23 cellular contexts compared by ENCODE assay signal in the genomic region with DNA sequence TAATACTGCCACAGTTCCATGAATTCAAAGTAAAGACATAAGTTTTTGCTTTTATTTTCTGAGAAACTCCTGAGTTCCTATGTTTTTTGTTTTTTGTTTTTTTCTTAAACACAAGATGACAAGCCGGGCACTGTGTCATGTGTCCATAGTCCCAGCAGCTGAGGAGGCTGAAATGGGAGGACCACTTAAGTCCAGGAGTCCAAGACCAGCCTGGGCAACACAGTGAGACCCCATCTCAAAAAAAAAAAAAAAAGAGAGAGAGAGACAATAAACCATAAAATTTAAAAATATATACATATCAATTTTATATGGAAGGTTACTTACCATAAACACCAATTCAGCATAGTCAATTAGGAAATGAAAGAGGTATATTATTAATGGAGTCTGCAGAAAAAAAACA. TPM values are rescaled to one million over a fixed set of nuclear protein-coding genes. Genes with fewer than 3 reads are reported as not detected.
DNase-seq lines count a peak whose midpoint lies in the region; ATAC-seq, FAIRE-seq and TF ChIP-seq lines count a peak whose summit lies in the region.
"Had no signal": no experiment of that assay in that cellular context is flagged by ENCODE, and none has a peak within 500 bp of the region (broad histone marks: within the 10 kb centered on the region; RNA-seq: fewer than 3 reads in every experiment).

No MANE protein-coding gene starts in this region.

- H3K9me3 ChIP-seq in HepG2 (ENCODE audit: low read length), result no peaks in the 10 kb centered on the region
- H3K9me3 ChIP-seq in right lobe of liver, result no peaks in the 10 kb centered on the region
- H3K9me3 ChIP-seq in neutrophil, result no peaks in the 10 kb centered on the region
- no peaks in the 10 kb centered on the region for H3K9me3 ChIP-seq in psoas muscle
- H3K9me3 ChIP-seq: BLaER1, HAP-1 had no signal

- H3K9me3 Mint-ChIP-seq in WTC11, result no peaks in the 10 kb centered on the region
- H3K9me3 Mint-ChIP-seq: CD14-positive monocyte; CD4-positive, alpha-beta T cell; CD8-positive, alpha-beta memory T cell had no signal

- H3K79me2 ChIP-seq in HepG2 (ENCODE audit: insufficient read depth, low read length), result no peaks in the 10 kb centered on the region

- no peak overlapping the region for H3K27ac Mint-ChIP-seq in WTC11
- H3K27ac Mint-ChIP-seq: B cell; CD4-positive, alpha-beta T cell had no signal

- H3K27ac ChIP-seq in HepG2 (ENCODE audit: extremely low read length, insufficient read depth, low read length) (no peak overlapping the region), right lobe of liver (no peak overlapping the region), neutrophil (peak overlapping the region; percentile 75), psoas muscle (no peak overlapping the region)
- H3K27ac ChIP-seq: 22Rv1, BLaER1 had no signal

- no peak for TF ChIP-seq RAD21 in HepG2 (CRISPR knock-in tag; IDR thresholded peaks at IDR 0.05)

- H3K4me3 Mint-ChIP-seq in WTC11, result no peak overlapping the region
- H3K4me3 Mint-ChIP-seq: B cell; CD14-positive monocyte; CD4-positive, alpha-beta T cell; CD8-positive, alpha-beta memory T cell had no signal

- ATAC-seq in HepG2, result no peak
- ATAC-seq in right lobe of liver, result no peak
- no peak for ATAC-seq in WTC11
- no peak for ATAC-seq in psoas muscle

- H4K20me1 ChIP-seq in HepG2 (ENCODE audit: insufficient read depth, low read length), result no peaks in the 10 kb centered on the region
- H4K20me1 ChIP-seq: BLaER1 had no signal

- CTCF ChIA-PET in HepG2 (lab: Yijun Ruan, JAX; ENCODE audit: low intra/inter-chr PET ratio, low total read pairs) (no interaction called here), WTC11 (lab: Charles Lee) (no interaction called here)

- no peak for TF ChIP-seq POLR2A in HepG2 (IDR thresholded peaks at IDR 0.05; ENCODE audit: insufficient read depth in 1 of 2, low read depth in 2 of 2, low read length in 2 of 2)
- no peak for TF ChIP-seq POLR2A in right lobe of liver (IDR thresholded peaks at IDR 0.05)

- H3K9ac ChIP-seq in HepG2 (ENCODE audit: insufficient read depth, low read depth, low read length), result no peak overlapping the region
- H3K9ac ChIP-seq: BLaER1 had no signal

- FAIRE-seq in HepG2 (lab: Jason Lieb, UNC), result no peak
- FAIRE-seq: A204.1, D721Med, GM12891, GM18507, H54 had no signal

- intact Hi-C loops in HepG2 (cut with micrococcal nuclease; ENCODE audit: unreplicated experiment) (no loop called here), right lobe of liver (cut with DNase I) (no loop called here), psoas muscle (cut with DNase I) (no loop called here)

- H3K4me1 ChIP-seq in HepG2 (ENCODE audit: insufficient read depth, low read length) (peaks cover 16% of the 10 kb centered on the region), right lobe of liver (no peaks in the 10 kb centered on the region), neutrophil (ENCODE audit: control insufficient read depth in 1 of 2, insufficient read depth in 1 of 2, low read depth in 1 of 2, low read length in 1 of 2) (peaks cover 32 to 35% of the 10 kb centered on the region in 2 experiments), psoas muscle (peaks cover 2% of the 10 kb centered on the region)
- H3K4me1 ChIP-seq: BLaER1, HAP-1 had no signal

- no TSS peak for BruUV-seq in HepG2 (replicated peaks; lab: Mats Ljungman, UMichigan)

- no peak overlapping the region for H2AFZ ChIP-seq in HepG2 (ENCODE audit: low read length)

- 93% methylated on average over 1 of the region's 1 CpG for WGBS in HepG2 (ENCODE audit: low lambda C conversion rate)
- 91% methylated on average over 1 of the region's 1 CpG for WGBS in right lobe of liver (ENCODE audit: insufficient coverage, low coverage, low lambda C conversion rate, missing lambda C conversion rate)
- WGBS in psoas muscle, 3 donors, result 95 to 100% (median 100%) methylated on average over 1 of the region's 1 CpG

- H3K36me3 Mint-ChIP-seq in WTC11, result 0 out of 2 replicates have a peak, but pooled peaks cover 3% of the 10 kb centered on the region

- TF ChIP-seq CTCF in HepG2 (CRISPR knock-in tag; IDR thresholded peaks at IDR 0.05) (no peak), right lobe of liver (IDR thresholded peaks at IDR 0.05) (no peak), WTC11 (IDR thresholded peaks at IDR 0.05) (no peak), neutrophil (IDR thresholded peaks at IDR 0.05) (no peak), psoas muscle (IDR thresholded peaks at IDR 0.05) (no peak)

- POLR2A ChIA-PET in HepG2 (lab: Yijun Ruan, JAX) (interaction anchor here (0.7 kb wide), 1 partner anchor 23 kb away, joined by 3 read pairs; no protein-coding TSS in a partner anchor), WTC11 (lab: Charles Lee) (no interaction called here)

- H3K36me3 ChIP-seq in HepG2 (replicated peaks in 1 of 2; ENCODE audit: control insufficient read depth in 1 of 2, insufficient read depth in 2 of 2, low read length in 2 of 2), result peaks cover 11 to 29% of the 10 kb centered on the region in 2 experiments
- no peaks in the 10 kb centered on the region for H3K36me3 ChIP-seq in right lobe of liver
- no peaks in the 10 kb centered on the region for H3K36me3 ChIP-seq in neutrophil
- H3K36me3 ChIP-seq in psoas muscle (ENCODE audit: insufficient read depth in 1 of 2, low read depth in 1 of 2), result peaks cover 0 to 11% of the 10 kb centered on the region in 2 donors
- H3K36me3 ChIP-seq: HAP-1 had no signal

- no peak overlapping the region for H3K4me3 ChIP-seq in HepG2 (replicated peaks in 1 of 3; ENCODE audit: insufficient read depth in 1 of 3, low read depth in 2 of 3, low read length in 3 of 3)
- H3K4me3 ChIP-seq in right lobe of liver, result no peak overlapping the region
- no peak overlapping the region for H3K4me3 ChIP-seq in neutrophil (ENCODE audit: low read depth in 1 of 2, low read length in 1 of 2)
- no peak overlapping the region for H3K4me3 ChIP-seq in psoas muscle
- H3K4me3 ChIP-seq: BLaER1, HAP-1 had no signal

- no peak for DNase-seq in HepG2 (ENCODE audit: low spot score)
- no peak for DNase-seq in right lobe of liver
- no peak for DNase-seq in WTC11 (ENCODE audit: low spot score)
- DNase-seq in HCEC 1CT, result no peak
- DNase-seq in psoas muscle, result no peak
- DNase-seq: CD4-positive, alpha-beta T cell; CD8-positive, alpha-beta memory T cell; DMS 273 treated with DMSO at 0.1 percent for 48 hours; DMS53; DMS79 treated with DMSO at 0.1 percent for 48 hours; GF-D8; GOT3 had no signal

- H3K4me2 ChIP-seq in HepG2 (ENCODE audit: low read depth, low read length), result no peak overlapping the region
- H3K4me2 ChIP-seq: BLaER1 had no signal

- H3K27me3 ChIP-seq in HepG2 (ENCODE audit: control insufficient read depth in 1 of 2, insufficient read depth in 2 of 2, low read length in 2 of 2) (no peaks in the 10 kb centered on the region), right lobe of liver (no peaks in the 10 kb centered on the region), neutrophil (no peaks in the 10 kb centered on the region), psoas muscle (ENCODE audit: insufficient read depth in 3 of 3, low read length in 2 of 3) (no peaks in the 10 kb centered on the region)
- H3K27me3 ChIP-seq: BLaER1 had no signal

- H3K4me1 Mint-ChIP-seq in WTC11, result 0 out of 2 replicates have a peak, but pooled peaks cover 3% of the 10 kb centered on the region
- H3K4me1 Mint-ChIP-seq: B cell; CD8-positive, alpha-beta memory T cell had no signal

- in situ Hi-C loops in HepG2 (cut with HindIII; ENCODE audit: extremely low pct_ligation_motif_present, low pct_unique_long_range_greater_than_20kb), result no loop called here

- H3K27me3 Mint-ChIP-seq in WTC11 (ENCODE audit: low read depth), result no peaks in the 10 kb centered on the region
- H3K27me3 Mint-ChIP-seq: B cell; CD4-positive, alpha-beta T cell; CD8-positive, alpha-beta memory T cell had no signal

- no peak for TF ChIP-seq EP300 in HepG2 (IDR thresholded peaks at IDR 0.05; ENCODE audit: low read depth in 2 of 2, low read length in 2 of 2)
- no peak for TF ChIP-seq EP300 in HepG2 (CRISPR knock-in tag; IDR thresholded peaks at IDR 0.05; ENCODE audit: borderline replicate concordance)

RNA-seq across cellular contexts. Expression of a gene that starts 31.9 kb away (rescaled TPM):
- total RNA-seq in HepG2 (2016; rRNA removed; fragmentation: Illumina TruSeq; extraction: Trizol), result 27.1 and 45.5 TPM in 2 replicates
- 7.9 and 10.2 TPM in 2 replicates for total RNA-seq in HepG2 (2016; cell fraction: cytosol; rRNA removed; fragmentation: Illumina TruSeq; extraction: Trizol; ENCODE audit: low read depth)
- total RNA-seq in HepG2 (2016; cell fraction: insoluble cytoplasmic fraction; rRNA removed; fragmentation: Illumina TruSeq; extraction: Trizol), result 22.7 and 40.7 TPM in 2 replicates
- total RNA-seq in HepG2 (2016; cell fraction: membrane; rRNA removed; fragmentation: Illumina TruSeq; extraction: Trizol), result 13.9 and 15.8 TPM in 2 replicates
- 46.7 and 53.0 TPM in 2 replicates for total RNA-seq in HepG2 (2016; cell fraction: nucleus; rRNA removed; fragmentation: Illumina TruSeq; extraction: Trizol)
- polyA plus RNA-seq in HepG2 (2011; rRNA removed), result 175 and 231 TPM in 2 replicates
- polyA plus RNA-seq in HepG2 (2011; cell fraction: cytosol; rRNA removed), result 173 and 228 TPM in 2 replicates
- polyA plus RNA-seq in HepG2 (2011; cell fraction: nucleus; rRNA removed), result 61.5 and 68.6 TPM in 2 replicates
- polyA plus RNA-seq in HepG2 (2012), result 58.5 and 63.1 TPM in 2 replicates
- polyA plus RNA-seq in HepG2 (2016; cell fraction: cytosol; fragmentation: Illumina TruSeq; extraction: Trizol; ENCODE audit: low read depth), result 12.5 and 12.8 TPM in 2 replicates
- 38.7 and 42.6 TPM in 2 replicates for polyA plus RNA-seq in HepG2 (2016; cell fraction: insoluble cytoplasmic fraction; fragmentation: Illumina TruSeq; extraction: Trizol; ENCODE audit: low read depth)
- polyA plus RNA-seq in HepG2 (2016; cell fraction: membrane; fragmentation: Illumina TruSeq; extraction: Trizol; ENCODE audit: low read depth), result 20.5 and 21.1 TPM in 2 replicates
- polyA plus RNA-seq in HepG2 (2016; cell fraction: nucleus; fragmentation: Illumina TruSeq; extraction: Trizol; ENCODE audit: insufficient read depth, low read depth), result 88.7 and 94.6 TPM in 2 replicates
- 185 and 339 TPM in 2 replicates for polyA minus RNA-seq in HepG2 (2011; rRNA and poly(A)+ RNA removed; ENCODE audit: low replicate concordance)
- 49.4 and 49.8 TPM in 2 replicates for polyA minus RNA-seq in HepG2 (2011; cell fraction: cytosol; rRNA and poly(A)+ RNA removed)
- polyA minus RNA-seq in HepG2 (2011; cell fraction: nucleus; rRNA and poly(A)+ RNA removed), result 55.5 and 65.3 TPM in 2 replicates
- 10 to 100 TPM in 2 of 6 experiments, 1 to 10 TPM in 4; 4.0 to 14.9 (median 7.3) TPM for total RNA-seq in right lobe of liver
- total RNA-seq in WTC11 (2021), result 24.8 to 31.7 TPM (median 28.7 TPM) in 3 replicates
- 10 to 100 TPM in 3 of 4 donors, 1 to 10 TPM in 1; 9.5 to 15.0 (median 10.6) TPM for total RNA-seq in psoas muscle
- 10 to 100 TPM; 16.4 to 34.2 (median 17.1) TPM for polyA plus RNA-seq in psoas muscle

RNA-seq across cellular contexts. Expression of a gene that starts 59.2 kb away (rescaled TPM):
- total RNA-seq in HepG2 (2016; rRNA removed; fragmentation: Illumina TruSeq; extraction: Trizol) (5.2 and 10.1 TPM in 2 replicates), right lobe of liver (10 to 100 TPM in 4 of 6 experiments, 1 to 10 TPM in 2; 5.8 to 24.1 (median 12.7) TPM), WTC11 (2021) (3.8 to 4.3 TPM (median 4.1 TPM) in 3 replicates), psoas muscle (10 to 100 TPM; 22.2 to 37.4 (median 27.8) TPM)
- total RNA-seq in HepG2 (2016; cell fraction: cytosol; rRNA removed; fragmentation: Illumina TruSeq; extraction: Trizol; ENCODE audit: low read depth), result 1.1 and 1.2 TPM in 2 replicates
- total RNA-seq in HepG2 (2016; cell fraction: insoluble cytoplasmic fraction; rRNA removed; fragmentation: Illumina TruSeq; extraction: Trizol), result 5.0 and 8.1 TPM in 2 replicates
- total RNA-seq in HepG2 (2016; cell fraction: membrane; rRNA removed; fragmentation: Illumina TruSeq; extraction: Trizol), result 7.4 and 7.6 TPM in 2 replicates
- total RNA-seq in HepG2 (2016; cell fraction: nucleus; rRNA removed; fragmentation: Illumina TruSeq; extraction: Trizol), result 10.1 and 10.3 TPM in 2 replicates
- polyA plus RNA-seq in HepG2 (2011; rRNA removed) (18.8 and 29.5 TPM in 2 replicates), psoas muscle (10 to 100 TPM; 20.5 to 42.8 (median 23.8) TPM)
- 11.4 and 22.8 TPM in 2 replicates for polyA plus RNA-seq in HepG2 (2011; cell fraction: cytosol; rRNA removed)
- 46.3 and 62.2 TPM in 2 replicates for polyA plus RNA-seq in HepG2 (2011; cell fraction: nucleus; rRNA removed)
- polyA plus RNA-seq in HepG2 (2012), result 67.2 and 70.2 TPM in 2 replicates
- polyA plus RNA-seq in HepG2 (2016; cell fraction: cytosol; fragmentation: Illumina TruSeq; extraction: Trizol; ENCODE audit: low read depth), result 1.7 and 2.0 TPM in 2 replicates
- polyA plus RNA-seq in HepG2 (2016; cell fraction: insoluble cytoplasmic fraction; fragmentation: Illumina TruSeq; extraction: Trizol; ENCODE audit: low read depth), result 20.8 and 28.1 TPM in 2 replicates
- polyA plus RNA-seq in HepG2 (2016; cell fraction: membrane; fragmentation: Illumina TruSeq; extraction: Trizol; ENCODE audit: low read depth), result 8.6 and 8.7 TPM in 2 replicates
- 28.2 and 29.8 TPM in 2 replicates for polyA plus RNA-seq in HepG2 (2016; cell fraction: nucleus; fragmentation: Illumina TruSeq; extraction: Trizol; ENCODE audit: insufficient read depth, low read depth)
- 2.6 and 22.7 TPM in 2 replicates for polyA minus RNA-seq in HepG2 (2011; rRNA and poly(A)+ RNA removed; ENCODE audit: low replicate concordance)
- 21.5 and 41.0 TPM in 2 replicates for polyA minus RNA-seq in HepG2 (2011; cell fraction: cytosol; rRNA and poly(A)+ RNA removed)
- 19.1 and 30.5 TPM in 2 replicates for polyA minus RNA-seq in HepG2 (2011; cell fraction: nucleus; rRNA and poly(A)+ RNA removed)
